Comparison of ENCODE assay signal across 31 cellular contexts in the genomic region with DNA sequence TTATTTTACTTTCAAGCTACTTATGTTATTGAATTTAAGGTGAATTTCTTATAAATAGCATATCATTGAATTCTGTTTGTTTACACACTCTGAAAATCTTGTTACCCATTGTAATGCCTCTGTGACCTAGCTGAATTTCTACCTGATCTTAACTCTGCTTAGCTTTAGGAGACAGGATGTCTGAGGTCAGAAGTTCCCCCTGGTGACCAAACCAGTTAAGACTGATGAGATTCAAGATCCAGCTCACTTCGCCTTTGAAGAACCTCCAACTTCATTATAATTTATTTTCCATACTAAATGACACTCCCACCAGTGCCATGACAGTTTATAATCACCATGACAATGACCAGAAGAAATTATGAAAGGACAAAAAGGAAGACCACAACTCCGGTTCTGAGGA.
"Had no signal": no experiment of that assay in that cellular context is flagged by ENCODE, and none has a peak within 500 bp of the region (broad histone marks: within the 10 kb centered on the region; RNA-seq: fewer than 3 reads in every experiment).

No MANE protein-coding gene starts in this region.

- H3K27me3 Mint-ChIP-seq: activated B cell treated with CpG ODN at 0.5 μM for 24 hours; activated CD4-positive, alpha-beta T cell treated with anti-CD3 and anti-CD28 coated beads for 36 hours; natural killer cell treated with Interleukin-12 subunit alpha and Interleukin-12 subunit beta and Interleukin-15 and Interleukin-18, amount 100 ng/mL, for 72 hours; stimulated activated memory B cell treated with anti-CD40 and anti-IgM and Interleukin-4, amounts not matched to agents 10 μg/mL and 1 μg/mL and 100 μg/mL, for 72 hours; stimulated activated naive CD8-positive, alpha-beta T cell treated with anti-CD3 and anti-CD28 coated beads, Interleukin-15, amount 100 ng/mL, for 72 hours had no signal

- H3K27ac Mint-ChIP-seq: activated B cell treated with CpG ODN at 0.5 μM for 24 hours; activated CD4-positive, alpha-beta T cell treated with anti-CD3 and anti-CD28 coated beads for 36 hours; activated naive CD4-positive, alpha-beta T cell treated with anti-CD3 and anti-CD28 coated beads for 36 hours; activated T-helper 1 cell treated with anti-CD3 and anti-CD28 coated beads, Interleukin-12 subunit alpha, Interleukin-12 subunit beta, Interleukin-2, Interleukin-4 antibody, amounts not matched to agents 30 ng/mL and 10 ng/mL and 1 ng/mL, durations not matched to agents 14 hours and 24 hours and 36 hours; dendritic cell treated with granulocyte-macrophage colony-stimulating factor and Interleukin-4, amounts not matched to agents 40 ng/mL and 50 ng/mL, for 4 days; natural killer cell treated with Interleukin-12 subunit alpha and Interleukin-12 subunit beta and Interleukin-15 and Interleukin-18, amount 100 ng/mL, for 72 hours; stimulated activated memory B cell treated with anti-CD40 and anti-IgM and Interleukin-4, amounts not matched to agents 10 μg/mL and 1 μg/mL and 100 μg/mL, for 72 hours; stimulated activated naive CD8-positive, alpha-beta T cell treated with anti-CD3 and anti-CD28 coated beads, Interleukin-15, amount 100 ng/mL, for 72 hours; T-helper 2 cell treated with Interferon-gamma antibody and Interleukin-4, amounts not matched to agents 5 μg/mL and 100 μg/mL, for 36 hours had no signal

- H3K4me3 ChIP-seq: esophagus squamous epithelium, left ventricle myocardium inferior, lung, mucosa of descending colon, right atrium auricular region, smooth muscle cell, thyroid gland, upper lobe of right lung had no signal

- H3K9me3 ChIP-seq: esophagus squamous epithelium, left ventricle myocardium inferior, mucosa of descending colon, right atrium auricular region, thyroid gland, upper lobe of right lung had no signal

- H3K36me3 ChIP-seq: brain microvascular endothelial cell, esophagus squamous epithelium, left ventricle myocardium inferior, right atrium auricular region, thyroid gland, upper lobe of right lung had no signal

- DNase-seq: activated B cell treated with CpG ODN at 0.5 μM for 24 hours; activated CD4-positive, alpha-beta T cell treated with anti-CD3 and anti-CD28 coated beads for 36 hours; activated CD8-positive, alpha-beta memory T cell treated with anti-CD3 and anti-CD28 coated beads, Interleukin-2, amount 50 U/mL, for 4 hours; activated effector memory CD4-positive, alpha-beta T cell treated with anti-CD3 and anti-CD28 coated beads, Interleukin-2, amount 50 U/mL, for 16 hours; activated naive CD4-positive, alpha-beta T cell treated with anti-CD3 and anti-CD28 coated beads for 36 hours; activated T-cell treated with anti-CD3 and anti-CD28 coated beads, Interleukin-2, amount 50 U/mL, for 1 hour; amniotic stem cell; brain microvascular endothelial cell; caudate nucleus; effector CD4-positive, alpha-beta T cell; esophagus squamous epithelium; glutamatergic neuron; islet precursor cell; left ventricle myocardium inferior; mucosa of descending colon; stimulated activated CD4-positive, alpha-beta T cell treated with anti-CD3 and anti-CD28 coated beads, Interleukin-1b, Interleukin-23, amount 100 ng/mL, for 48 hours; stimulated activated CD4-positive, alpha-beta T cell treated with anti-CD3 and anti-CD28 coated beads, Interleukin-4, amount 100 ng/mL, for 4 hours; stimulated activated CD8-positive, alpha-beta memory T cell treated with anti-CD3 and anti-CD28 coated beads, Interleukin-4, amount 100 ng/mL, for 48 hours; stimulated activated naive CD8-positive, alpha-beta T cell treated with anti-CD3 and anti-CD28 coated beads, Interleukin-15, amount 100 ng/mL, for 72 hours; thyroid gland; upper lobe of right lung had no signal

- H3K27ac ChIP-seq: brain microvascular endothelial cell, epithelial cell of prostate, esophagus squamous epithelium, left ventricle myocardium inferior, right atrium auricular region, thyroid gland, upper lobe of right lung had no signal

- H3K9me3 Mint-ChIP-seq: activated B cell treated with CpG ODN at 0.5 μM for 24 hours; activated naive CD4-positive, alpha-beta T cell treated with anti-CD3 and anti-CD28 coated beads for 36 hours; activated T-helper 1 cell treated with anti-CD3 and anti-CD28 coated beads, Interleukin-12 subunit alpha, Interleukin-12 subunit beta, Interleukin-2, Interleukin-4 antibody, amounts not matched to agents 30 ng/mL and 10 ng/mL and 1 ng/mL, durations not matched to agents 14 hours and 24 hours and 36 hours; dendritic cell treated with granulocyte-macrophage colony-stimulating factor and Interleukin-4, amounts not matched to agents 40 ng/mL and 50 ng/mL, for 4 days; stimulated activated memory B cell treated with anti-CD40 and anti-IgM and Interleukin-4, amounts not matched to agents 10 μg/mL and 1 μg/mL and 100 μg/mL, for 72 hours; stimulated activated naive CD8-positive, alpha-beta T cell treated with anti-CD3 and anti-CD28 coated beads, Interleukin-15, amount 100 ng/mL, for 72 hours; T-helper 2 cell treated with Interferon-gamma antibody and Interleukin-4, amounts not matched to agents 5 μg/mL and 100 μg/mL, for 36 hours had no signal

- H3K4me3 Mint-ChIP-seq: activated B cell treated with CpG ODN at 0.5 μM for 24 hours; activated CD4-positive, alpha-beta T cell treated with anti-CD3 and anti-CD28 coated beads for 36 hours; activated naive CD4-positive, alpha-beta T cell treated with anti-CD3 and anti-CD28 coated beads for 36 hours; activated T-helper 1 cell treated with anti-CD3 and anti-CD28 coated beads, Interleukin-12 subunit alpha, Interleukin-12 subunit beta, Interleukin-2, Interleukin-4 antibody, amounts not matched to agents 30 ng/mL and 10 ng/mL and 1 ng/mL, durations not matched to agents 14 hours and 24 hours and 36 hours; dendritic cell treated with granulocyte-macrophage colony-stimulating factor and Interleukin-4, amounts not matched to agents 40 ng/mL and 50 ng/mL, for 4 days; natural killer cell treated with Interleukin-12 subunit alpha and Interleukin-12 subunit beta and Interleukin-15 and Interleukin-18, amount 100 ng/mL, for 72 hours; stimulated activated memory B cell treated with anti-CD40 and anti-IgM and Interleukin-4, amounts not matched to agents 10 μg/mL and 1 μg/mL and 100 μg/mL, for 72 hours; stimulated activated naive CD8-positive, alpha-beta T cell treated with anti-CD3 and anti-CD28 coated beads, Interleukin-15, amount 100 ng/mL, for 72 hours; T-helper 2 cell treated with Interferon-gamma antibody and Interleukin-4, amounts not matched to agents 5 μg/mL and 100 μg/mL, for 36 hours had no signal

- ATAC-seq: activated CD4-positive, alpha-beta T cell treated with anti-CD3 and anti-CD28 coated beads for 36 hours; mucosa of descending colon; natural killer cell treated with Interleukin-12 subunit alpha and Interleukin-12 subunit beta and Interleukin-15 and Interleukin-18, amount 100 ng/mL, for 72 hours; stimulated activated memory B cell treated with anti-CD40 and anti-IgM and Interleukin-4, amounts not matched to agents 10 μg/mL and 1 μg/mL and 100 μg/mL, for 72 hours; stimulated activated naive CD8-positive, alpha-beta T cell treated with anti-CD3 and anti-CD28 coated beads, Interleukin-15, amount 100 ng/mL, for 72 hours; upper lobe of right lung had no signal

- H3K36me3 Mint-ChIP-seq: natural killer cell treated with Interleukin-12 subunit alpha and Interleukin-12 subunit beta and Interleukin-15 and Interleukin-18, amount 100 ng/mL, for 72 hours; stimulated activated memory B cell treated with anti-CD40 and anti-IgM and Interleukin-4, amounts not matched to agents 10 μg/mL and 1 μg/mL and 100 μg/mL, for 72 hours had no signal

- H3K4me1 Mint-ChIP-seq: activated B cell treated with CpG ODN at 0.5 μM for 24 hours; activated CD4-positive, alpha-beta T cell treated with anti-CD3 and anti-CD28 coated beads for 36 hours; stimulated activated memory B cell treated with anti-CD40 and anti-IgM and Interleukin-4, amounts not matched to agents 10 μg/mL and 1 μg/mL and 100 μg/mL, for 72 hours; stimulated activated naive CD8-positive, alpha-beta T cell treated with anti-CD3 and anti-CD28 coated beads, Interleukin-15, amount 100 ng/mL, for 72 hours had no signal

- H3K27me3 ChIP-seq: brain microvascular endothelial cell, esophagus squamous epithelium, right atrium auricular region, thyroid gland, upper lobe of right lung had no signal

- FAIRE-seq: astrocyte had no signal

- H3K4me1 ChIP-seq: esophagus squamous epithelium, left ventricle myocardium inferior, right atrium auricular region, thyroid gland, upper lobe of right lung had no signal
